8 cellular contexts compared by ENCODE assay signal in the genomic region with DNA sequence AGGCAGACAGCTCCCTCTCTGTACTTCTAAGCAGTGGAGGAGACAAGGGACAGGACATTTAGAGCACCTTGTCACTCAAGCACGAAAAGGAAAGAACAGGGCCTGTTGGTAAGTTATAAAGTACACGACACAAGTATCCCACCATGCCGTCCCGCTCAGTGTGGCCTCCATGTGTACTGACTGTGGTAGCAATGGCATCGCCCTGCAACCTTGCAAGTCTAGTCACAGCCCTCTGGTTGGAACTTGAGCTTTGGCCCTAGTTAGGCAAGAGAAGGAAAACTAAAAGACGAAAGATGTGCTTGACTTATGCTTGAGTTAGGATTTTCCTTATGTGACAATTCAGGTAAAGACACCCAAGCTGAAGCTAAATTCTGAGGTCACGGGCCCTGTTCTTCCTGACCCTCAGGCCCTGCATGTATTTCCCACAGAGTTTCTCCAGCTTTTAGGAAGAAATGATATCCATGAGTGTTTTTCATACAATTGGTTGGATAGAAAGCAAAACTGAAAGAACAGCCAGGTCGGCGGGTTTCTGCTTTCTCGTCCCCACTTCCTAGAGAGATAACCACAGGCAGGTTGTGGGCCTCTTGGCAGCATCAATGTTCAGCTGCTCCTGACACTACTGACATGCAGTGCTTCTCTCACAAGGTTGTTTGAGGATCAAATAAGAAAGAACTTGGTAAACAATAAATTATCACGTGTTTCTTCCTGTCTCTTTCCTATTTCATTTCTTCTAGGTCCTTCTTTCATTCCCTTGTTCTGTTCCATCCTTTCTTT.
DNase-seq lines count a peak whose midpoint lies in the region; ATAC-seq, FAIRE-seq and TF ChIP-seq lines count a peak whose summit lies in the region.

No MANE protein-coding gene starts in this region.

- no peak overlapping the region for H2AFZ ChIP-seq in Loucy (ENCODE audit: low read length)

- DNase-seq in GM12892 (ENCODE audit: insufficient read length), result peak; percentile 10
- DNase-seq in gastrocnemius medialis, result no peak
- DNase-seq in AML-193 (lab: John Stamatoyannopoulos, UW), result no peak
- DNase-seq in heart left ventricle, result no peak
- no peak for DNase-seq in COLO829 (ENCODE audit: low spot score)

- no peaks in the 10 kb centered on the region for H3K9me2 ChIP-seq in Loucy (replicated peaks; ENCODE audit: low read depth, low read length)

- in situ Hi-C loops in gastrocnemius medialis (cut with MboI; ENCODE audit: low sequenced_read_pairs in 4 of 4), result no loop called here

- FAIRE-seq in GM12892 (lab: Jason Lieb, UNC), result no peak

- no peak overlapping the region for H3K4me3 ChIP-seq in Loucy (ENCODE audit: low read length, poor library complexity, severe bottlenecking)
- peak overlapping the region; percentile 26 for H3K4me3 ChIP-seq in endocrine pancreas (ENCODE audit: control insufficient read depth, insufficient read depth, low read length)
- H3K4me3 ChIP-seq in gastrocnemius medialis, result no peak overlapping the region
- no peak overlapping the region for H3K4me3 ChIP-seq in heart left ventricle

- intact Hi-C loops in gastrocnemius medialis (cut with DNase I; ENCODE audit: low total_unique reads) (no loop called here), heart left ventricle (cut with DNase I) (no loop called here)

- no peaks in the 10 kb centered on the region for H4K20me1 ChIP-seq in Loucy (ENCODE audit: insufficient read depth, low read length, poor library complexity, severe bottlenecking)

- peak overlapping the region; percentile 18 for H3K4me2 ChIP-seq in Loucy (ENCODE audit: low read depth, low read length, poor library complexity, severe bottlenecking)

- no peaks in the 10 kb centered on the region for H3K79me2 ChIP-seq in Loucy (ENCODE audit: insufficient read depth, low read length)

- H3K9me3 ChIP-seq in Loucy (ENCODE audit: insufficient read depth, low read depth, low read length) (no peaks in the 10 kb centered on the region), endocrine pancreas (ENCODE audit: control insufficient read depth, low read length) (no peaks in the 10 kb centered on the region), gastrocnemius medialis (no peaks in the 10 kb centered on the region), heart left ventricle (no peaks in the 10 kb centered on the region)

- no peaks in the 10 kb centered on the region for H3F3A ChIP-seq in Loucy (ENCODE audit: low read depth)

- H3K4me1 ChIP-seq in Loucy (ENCODE audit: insufficient read depth, low read length, poor library complexity, severe bottlenecking) (no peaks in the 10 kb centered on the region), endocrine pancreas (ENCODE audit: control insufficient read depth, insufficient read depth, low read length) (peaks cover 7% of the 10 kb centered on the region), gastrocnemius medialis (no peaks in the 10 kb centered on the region), heart left ventricle (peaks cover 0 to 4% (median 0%) of the 10 kb centered on the region in 12 donors)

- no peak for TF ChIP-seq POLR2A in GM12892 (IDR thresholded peaks at IDR 0.05; ENCODE audit: low read depth, low read length)
- TF ChIP-seq POLR2A in gastrocnemius medialis (IDR thresholded peaks at IDR 0.05), result no peak
- TF ChIP-seq POLR2A in heart left ventricle (IDR thresholded peaks at IDR 0.05), result no peak

- TF ChIP-seq CTCF in Loucy (conservative IDR thresholded peaks at IDR 0.05; ENCODE audit: low read length) (no peak), gastrocnemius medialis (IDR thresholded peaks at IDR 0.05 in 4 of 5, conservative IDR thresholded peaks at IDR 0.05 in 1 of 5) (no peak), heart left ventricle (IDR thresholded peaks at IDR 0.05) (no peak)

- 77 to 88% (median 80%) methylated on average over 11 of the region's 11 CpGs for WGBS in heart left ventricle, 4 donors

- H3K27me3 ChIP-seq in Loucy (ENCODE audit: insufficient read depth, low read length, poor library complexity, severe bottlenecking), result no peaks in the 10 kb centered on the region
- no peaks in the 10 kb centered on the region for H3K27me3 ChIP-seq in endocrine pancreas (ENCODE audit: control insufficient read depth, insufficient read depth, low read length)
- H3K27me3 ChIP-seq in gastrocnemius medialis, result no peaks in the 10 kb centered on the region
- no peaks in the 10 kb centered on the region for H3K27me3 ChIP-seq in heart left ventricle

- peak; percentile 83 for ATAC-seq in GM21576 (IDR thresholded peaks at IDR 0.05; ENCODE audit: unreplicated experiment)
- no peak for ATAC-seq in gastrocnemius medialis
- no peak for ATAC-seq in heart left ventricle

- no peak overlapping the region for H3K27ac ChIP-seq in gastrocnemius medialis
- H3K27ac ChIP-seq in heart left ventricle, result no peak overlapping the region

- no peaks in the 10 kb centered on the region for H3K36me3 ChIP-seq in Loucy (ENCODE audit: insufficient read depth, low read length)
- H3K36me3 ChIP-seq in endocrine pancreas (ENCODE audit: control insufficient read depth, insufficient read depth, low read length), result no peaks in the 10 kb centered on the region
- H3K36me3 ChIP-seq in gastrocnemius medialis, result no peaks in the 10 kb centered on the region
- H3K36me3 ChIP-seq in heart left ventricle, result no peaks in the 10 kb centered on the region

- no peak overlapping the region for H3K9ac ChIP-seq in Loucy (ENCODE audit: low read depth, low read length, poor library complexity, severe bottlenecking)
- H3K9ac ChIP-seq in endocrine pancreas (ENCODE audit: control insufficient read depth, insufficient read depth, low read length), result no peak overlapping the region
